In the genomic region with DNA sequence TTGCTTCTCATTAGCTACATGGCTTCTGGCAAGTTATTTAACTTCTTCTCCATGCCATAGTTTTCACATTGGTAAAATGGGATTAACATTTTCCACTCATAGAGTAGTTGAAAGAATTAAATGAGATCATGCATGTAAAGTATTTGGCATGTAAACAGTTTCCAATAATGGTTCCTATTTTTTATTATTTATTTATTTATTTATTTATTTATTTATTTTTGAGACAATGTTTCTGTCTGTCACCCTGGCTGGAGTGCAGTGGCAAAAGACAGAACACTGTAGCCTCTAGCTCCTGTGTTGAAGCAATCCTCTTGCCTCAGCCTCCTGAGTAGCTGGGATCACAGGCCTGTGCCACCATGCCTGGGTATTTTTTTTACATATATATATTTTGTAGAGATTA, we compare ENCODE assay signal across 19 cellular contexts.
DNase-seq lines count a peak whose midpoint lies in the region; ATAC-seq and TF ChIP-seq lines count a peak whose summit lies in the region.
"Had no signal": no experiment of that assay in that cellular context is flagged by ENCODE, and none has a peak within 500 bp of the region (broad histone marks: within the 10 kb centered on the region; RNA-seq: fewer than 3 reads in every experiment).

No MANE protein-coding gene starts in this region.

- no peaks in the 10 kb centered on the region for H3K79me2 ChIP-seq in mesendoderm (ENCODE audit: control insufficient read depth, insufficient read depth, low read length)

- H3K18ac ChIP-seq in IMR-90 (ENCODE audit: low read depth, low read length) (0 out of 2 replicates have a peak overlapping the region, but pooled peaks have one; percentile 63), mesendoderm (ENCODE audit: low read length) (no peak overlapping the region)

- H3K36me3 Mint-ChIP-seq in endodermal cell (ENCODE audit: low read depth): no peaks in the 10 kb centered on the region
- no peaks in the 10 kb centered on the region for H3K36me3 Mint-ChIP-seq in glutamatergic neuron (ENCODE audit: unreplicated experiment)

- H2BK20ac ChIP-seq in IMR-90 (ENCODE audit: low read depth, low read length): peak overlapping the region; percentile 25; the same call in 1 of the 2 replicates

- TF ChIP-seq POLR2A in IMR-90 (IDR thresholded peaks at IDR 0.05; ENCODE audit: low read depth, low read length): no peak

- H3K9me3 Mint-ChIP-seq in endodermal cell (no peaks in the 10 kb centered on the region), glutamatergic neuron (ENCODE audit: unreplicated experiment) (no peaks in the 10 kb centered on the region)
- H3K9me3 Mint-ChIP-seq: CD4-positive, CD25-positive, alpha-beta regulatory T cell; CD8-positive, alpha-beta T cell; GM23338; H9; HFFc6 had no signal

- peaks cover 10% of the 10 kb centered on the region for H3K4me1 Mint-ChIP-seq in endodermal cell
- H3K4me1 Mint-ChIP-seq in glutamatergic neuron (ENCODE audit: low read depth, unreplicated experiment): no peaks in the 10 kb centered on the region
- H3K4me1 Mint-ChIP-seq: B cell had no signal

- H3K36me3 ChIP-seq in IMR-90 (ENCODE audit: control insufficient read depth, insufficient read depth, low read length) (no peaks in the 10 kb centered on the region), endodermal cell (ENCODE audit: control insufficient read depth, insufficient read depth, low read length) (no peaks in the 10 kb centered on the region), mesendoderm (ENCODE audit: control insufficient read depth, insufficient read depth, low read length) (no peaks in the 10 kb centered on the region)

- no peak overlapping the region for H4K91ac ChIP-seq in IMR-90 (ENCODE audit: insufficient read depth, low read depth, low read length)

- no peak for DNase-seq in IMR-90
- DNase-seq in endodermal cell: no peak
- DNase-seq in mesendoderm: no peak
- DNase-seq in COLO829 (ENCODE audit: low spot score): no peak
- no peak for DNase-seq in SHP77 treated with DMSO at 0.1 percent for 48 hours (lab: John Stamatoyannopoulos, UW)
- DNase-seq in glutamatergic neuron: no peak
- DNase-seq: CD4-positive, CD25-positive, alpha-beta regulatory T cell; CD8-positive, alpha-beta T cell; DMS 273 treated with DMSO at 0.1 percent for 48 hours; DMS79; EL; GDM1; H9; HFFc6 had no signal

- CTCF ChIA-PET in IMR-90 (lab: Yijun Ruan, JAX): interaction anchor here (0.7 kb wide), 1 partner anchor 31 kb away, joined by 3 read pairs; no protein-coding TSS in a partner anchor

- H3K9ac ChIP-seq in IMR-90 (ENCODE audit: low read depth, low read length) (no peak overlapping the region), endodermal cell (ENCODE audit: extremely low read depth, low read length, poor library complexity, severe bottlenecking) (no peak overlapping the region), mesendoderm (ENCODE audit: low read length) (no peak overlapping the region)
- H3K9ac ChIP-seq: BLaER1 had no signal

- H2AK5ac ChIP-seq in IMR-90 (ENCODE audit: low read depth, low read length) (peak overlapping the region; percentile 59; the same call in 1 of the 2 replicates), mesendoderm (ENCODE audit: low read length) (no peak overlapping the region)

- H2AFZ ChIP-seq in IMR-90 (replicated peaks; ENCODE audit: low read length, poor library complexity): no peak overlapping the region
- H2AFZ ChIP-seq: GM23338 had no signal

- H4K20me1 ChIP-seq in IMR-90 (ENCODE audit: insufficient read depth, low read length): no peaks in the 10 kb centered on the region
- H4K20me1 ChIP-seq: BLaER1 had no signal

- H3K4me1 ChIP-seq in IMR-90 (ENCODE audit: control insufficient read depth, insufficient read depth, low read length): peaks cover 6% of the 10 kb centered on the region; the same call in 1 of the 2 replicates
- no peaks in the 10 kb centered on the region for H3K4me1 ChIP-seq in endodermal cell (ENCODE audit: control insufficient read depth, insufficient read depth, low read length)
- H3K4me1 ChIP-seq in mesendoderm (ENCODE audit: control insufficient read depth, low read depth, low read length): peaks cover 10% of the 10 kb centered on the region

- H4K8ac ChIP-seq in IMR-90 (ENCODE audit: low read depth in 2 of 2, low read length in 2 of 2) (no peak overlapping the region; a peak in 1 of 4 replicates), mesendoderm (ENCODE audit: low read depth, low read length) (no peak overlapping the region)

- H3K23ac ChIP-seq in IMR-90 (ENCODE audit: low read depth, low read length) (no peak overlapping the region), mesendoderm (ENCODE audit: low read length) (no peak overlapping the region)

- H3K27me3 ChIP-seq in IMR-90 (ENCODE audit: control insufficient read depth, insufficient read depth, low read length): no peaks in the 10 kb centered on the region
- no peaks in the 10 kb centered on the region for H3K27me3 ChIP-seq in endodermal cell (ENCODE audit: control insufficient read depth, insufficient read depth, low read length, poor library complexity, severe bottlenecking)
- no peaks in the 10 kb centered on the region for H3K27me3 ChIP-seq in mesendoderm (ENCODE audit: insufficient read depth, low read length, poor library complexity)
- H3K27me3 ChIP-seq: BLaER1 had no signal

- no peak for TF ChIP-seq CTCF in IMR-90 (conservative IDR thresholded peaks at IDR 0.05; ENCODE audit: low read depth, low read length)
- peak; percentile 10 for TF ChIP-seq CTCF in endodermal cell (conservative IDR thresholded peaks at IDR 0.05)
- TF ChIP-seq CTCF in glutamatergic neuron (IDR thresholded peaks at IDR 0.05; ENCODE audit: partially characterized antibody, unreplicated experiment): no peak

- no peak overlapping the region for H3K14ac ChIP-seq in IMR-90 (replicated peaks; ENCODE audit: low read depth, low read length)

- H3K56ac ChIP-seq in IMR-90 (ENCODE audit: extremely low read depth, insufficient read depth, low read length) (no peak overlapping the region), mesendoderm (ENCODE audit: low read length) (peak overlapping the region; percentile 11)

- H2BK120ac ChIP-seq in IMR-90 (ENCODE audit: low read depth, low read length): 0 out of 2 replicates have a peak overlapping the region, but pooled peaks have one; percentile 13
- no peak overlapping the region for H2BK120ac ChIP-seq in mesendoderm (ENCODE audit: low read depth, low read length)

- peaks cover 2% of the 10 kb centered on the region; the same call in 1 of the 2 replicates for H3K9me1 ChIP-seq in IMR-90 (ENCODE audit: insufficient read depth, low read length)

- ATAC-seq in IMR-90 (ENCODE audit: low read depth): no peak
- ATAC-seq: CD8-positive, alpha-beta T cell; GM23338; HCT116 had no signal

- H3K27ac Mint-ChIP-seq in endodermal cell (no peak overlapping the region), glutamatergic neuron (ENCODE audit: unreplicated experiment) (no peak overlapping the region)
- H3K27ac Mint-ChIP-seq: B cell; CD4-positive, CD25-positive, alpha-beta regulatory T cell; CD8-positive, alpha-beta T cell; GM23338; H9 had no signal

- no peak overlapping the region for H2BK5ac ChIP-seq in IMR-90 (ENCODE audit: low read depth, low read length, poor library complexity, severe bottlenecking)
- H2BK5ac ChIP-seq in mesendoderm (ENCODE audit: low read length): no peak overlapping the region

- no peak overlapping the region; the same call in 1 of the 2 replicates for H3K27ac ChIP-seq in IMR-90 (ENCODE audit: insufficient read depth, low read length)
- H3K27ac ChIP-seq in endodermal cell (ENCODE audit: low read depth, low read length): no peak overlapping the region
- H3K27ac ChIP-seq in mesendoderm (ENCODE audit: low read depth, low read length): no peak overlapping the region
- H3K27ac ChIP-seq: BLaER1, C4-2B had no signal

- peak overlapping the region; percentile 17; the same call in 1 of the 3 replicates for H2BK15ac ChIP-seq in IMR-90 (ENCODE audit: low read depth, low read length)
- H2BK15ac ChIP-seq in mesendoderm (replicated peaks; ENCODE audit: low read depth): no peak overlapping the region

- peaks cover 4% of the 10 kb centered on the region for H3K27me3 Mint-ChIP-seq in endodermal cell (ENCODE audit: insufficient read depth)
- H3K27me3 Mint-ChIP-seq in glutamatergic neuron (ENCODE audit: unreplicated experiment): no peaks in the 10 kb centered on the region
- H3K27me3 Mint-ChIP-seq: B cell; CD4-positive, CD25-positive, alpha-beta regulatory T cell had no signal

- POLR2A ChIA-PET in IMR-90 (lab: Charles Lee; ENCODE audit: unreplicated experiment): no interaction called here

- H3K4me2 ChIP-seq in IMR-90 (ENCODE audit: low read depth, low read length): no peak overlapping the region
- no peak overlapping the region for H3K4me2 ChIP-seq in mesendoderm (ENCODE audit: low read length)
- H3K4me2 ChIP-seq: BLaER1, GM23338 had no signal

- no TSS peak for BruUV-seq in IMR-90 (replicated peaks; lab: Mats Ljungman, UMichigan)

- dilution Hi-C loops in IMR-90 (cut with HindIII; ENCODE audit: low sequenced_read_pairs, unreplicated experiment): no loop called here

- H4K5ac ChIP-seq in IMR-90 (ENCODE audit: low read depth, low read length): no peak overlapping the region
- H4K5ac ChIP-seq in mesendoderm (ENCODE audit: low read length): no peak overlapping the region

- no peaks in the 10 kb centered on the region for H3K9me3 ChIP-seq in IMR-90 (ENCODE audit: control insufficient read depth, insufficient read depth, low read length)
- H3K9me3 ChIP-seq in endodermal cell (ENCODE audit: control insufficient read depth, low read length): no peaks in the 10 kb centered on the region
- H3K9me3 ChIP-seq: BLaER1 had no signal

- in situ Hi-C loops in IMR-90 (cut with MboI; ENCODE audit: low sequenced_read_pairs): no loop called here

- TF ChIP-seq RAD21 in IMR-90 (IDR thresholded peaks at IDR 0.05; ENCODE audit: low read length): no peak

- intact Hi-C loops in IMR-90 (cut with micrococcal nuclease): no loop called here

- H3K79me1 ChIP-seq in IMR-90 (ENCODE audit: low read depth in 1 of 2, low read length in 2 of 2) (no peaks in the 10 kb centered on the region), mesendoderm (ENCODE audit: low read length) (no peaks in the 10 kb centered on the region)

- H3K4me3 ChIP-seq in IMR-90 (ENCODE audit: insufficient read depth, low read depth, low read length): no peak overlapping the region
- no peak overlapping the region for H3K4me3 ChIP-seq in endodermal cell (ENCODE audit: low read length)
- H3K4me3 ChIP-seq in mesendoderm (ENCODE audit: low read length): no peak overlapping the region
- H3K4me3 ChIP-seq: BLaER1, GM23338 had no signal

- H3K4ac ChIP-seq in IMR-90 (ENCODE audit: low read depth, low read length) (no peak overlapping the region), mesendoderm (ENCODE audit: low read depth, low read length) (no peak overlapping the region)

- H3K4me3 Mint-ChIP-seq in endodermal cell (no peak overlapping the region), glutamatergic neuron (ENCODE audit: unreplicated experiment) (no peak overlapping the region)
- H3K4me3 Mint-ChIP-seq: B cell; CD4-positive, CD25-positive, alpha-beta regulatory T cell; CD8-positive, alpha-beta T cell; GM23338; H9 had no signal

- H2AK9ac ChIP-seq in IMR-90 (replicated peaks; ENCODE audit: low read depth, low read length, poor library complexity): no peak overlapping the region
